ENCODE assay signal across 8 cellular contexts in genomic region chr19:10617409-10618121, GRCh38. TPM values are rescaled to one million over a fixed set of nuclear protein-coding genes. Genes with fewer than 3 reads are reported as not detected.
DNase-seq lines count a peak whose midpoint lies in the region; ATAC-seq and TF ChIP-seq lines count a peak whose summit lies in the region.

No MANE protein-coding gene starts in this region.

- H3K36me3 Mint-ChIP-seq in IgD-negative memory B cell = peaks cover 4% of the 10 kb centered on the region
- no peaks in the 10 kb centered on the region for H3K36me3 Mint-ChIP-seq in natural killer cell treated with Interleukin-12 subunit alpha and Interleukin-12 subunit beta and Interleukin-15 and Interleukin-18, amount 100 ng/mL, for 72 hours

- peak; percentile 79 for DNase-seq in AG04449 (ENCODE audit: low read depth, low spot score)
- peak; percentile 55 for DNase-seq in choroid plexus epithelial cell (ENCODE audit: low read depth)
- no peak for DNase-seq in natural killer cell treated with Interleukin-12 subunit alpha and Interleukin-12 subunit beta and Interleukin-15 and Interleukin-18, amount 100 ng/mL, for 72 hours (ENCODE audit: low spot score)
- no peak for DNase-seq in NCI-H2029 treated with DMSO at 0.1 percent for 48 hours (lab: John Stamatoyannopoulos, UW)
- no peak for DNase-seq in activated CD4-positive, CD25-positive, alpha-beta regulatory T cell treated with anti-CD3 and anti-CD28 coated beads, Interleukin-2, amount 50 U/mL, for 72 hours
- no peak for DNase-seq in stimulated activated CD4-positive, alpha-beta T cell treated with anti-CD3 and anti-CD28 coated beads, Interleukin-12 subunit alpha, Interleukin-12 subunit beta, amount 100 ng/mL, for 4 hours

- H3K4me3 Mint-ChIP-seq in IgD-negative memory B cell = peak overlapping the region in 1 of 4 donors; percentile 73
- no peak overlapping the region for H3K4me3 Mint-ChIP-seq in natural killer cell treated with Interleukin-12 subunit alpha and Interleukin-12 subunit beta and Interleukin-15 and Interleukin-18, amount 100 ng/mL, for 72 hours

- no peaks in the 10 kb centered on the region for H3K27me3 Mint-ChIP-seq in IgD-negative memory B cell
- no peaks in the 10 kb centered on the region for H3K27me3 Mint-ChIP-seq in natural killer cell treated with Interleukin-12 subunit alpha and Interleukin-12 subunit beta and Interleukin-15 and Interleukin-18, amount 100 ng/mL, for 72 hours

- CTCF ChIA-PET in AG04449 (lab: Yijun Ruan, JAX) = interaction anchor here (1.4 to 4.8 kb wide), 3 partner anchors 27 to 45 kb away, joined by 3 to 41 read pairs (median 4); no protein-coding TSS in a partner anchor

- no peak for ATAC-seq in natural killer cell treated with Interleukin-12 subunit alpha and Interleukin-12 subunit beta and Interleukin-15 and Interleukin-18, amount 100 ng/mL, for 72 hours
- no peak for ATAC-seq in GM21447 (IDR thresholded peaks at IDR 0.05; ENCODE audit: unreplicated experiment)

- H3K27ac Mint-ChIP-seq in IgD-negative memory B cell = peak overlapping the region in 2 of 3 donors; percentile 79 to 80
- peak overlapping the region; percentile 42 to 82 for H3K27ac Mint-ChIP-seq in natural killer cell treated with Interleukin-12 subunit alpha and Interleukin-12 subunit beta and Interleukin-15 and Interleukin-18, amount 100 ng/mL, for 72 hours

- peaks cover 25 to 40% (median 35%) of the 10 kb centered on the region in 3 donors for H3K4me1 Mint-ChIP-seq in IgD-negative memory B cell
- peaks cover 19 to 42% of the 10 kb centered on the region in 2 donors for H3K4me1 Mint-ChIP-seq in natural killer cell treated with Interleukin-12 subunit alpha and Interleukin-12 subunit beta and Interleukin-15 and Interleukin-18, amount 100 ng/mL, for 72 hours (ENCODE audit: low read depth in 2 of 2)

- POLR2A ChIA-PET in AG04449 (lab: Yijun Ruan, JAX) = no interaction called here

- H3K4me3 ChIP-seq in AG04449 (ENCODE audit: low read depth, low read length) (no peak overlapping the region), choroid plexus epithelial cell (ENCODE audit: low read depth, low read length) (no peak overlapping the region)

- no peak for TF ChIP-seq CTCF in AG04449 (IDR thresholded peaks at IDR 0.05; ENCODE audit: insufficient read depth, low read length, missing control alignments)
- TF ChIP-seq CTCF in choroid plexus epithelial cell (conservative IDR thresholded peaks at IDR 0.05; ENCODE audit: low read depth, low read length) = no peak

- H3K9me3 Mint-ChIP-seq in IgD-negative memory B cell = no peaks in the 10 kb centered on the region
- no peaks in the 10 kb centered on the region for H3K9me3 Mint-ChIP-seq in natural killer cell treated with Interleukin-12 subunit alpha and Interleukin-12 subunit beta and Interleukin-15 and Interleukin-18, amount 100 ng/mL, for 72 hours

RNA-seq across cellular contexts. Expression of gene SLC44A2, which starts 7.8 kb away (rescaled TPM):
- polyA plus RNA-seq in IgD-negative memory B cell = 332 TPM
- total RNA-seq in natural killer cell treated with Interleukin-12 subunit alpha and Interleukin-12 subunit beta and Interleukin-15 and Interleukin-18, amount 100 ng/mL, for 72 hours = 10 to 100 TPM; 63.9 to 67.9 TPM

RNA-seq across cellular contexts. Expression of gene AP1M2, which starts 30.5 kb away (rescaled TPM):
- polyA plus RNA-seq in IgD-negative memory B cell = not detected
- not detected for total RNA-seq in natural killer cell treated with Interleukin-12 subunit alpha and Interleukin-12 subunit beta and Interleukin-15 and Interleukin-18, amount 100 ng/mL, for 72 hours

RNA-seq across cellular contexts. Expression of gene ILF3, which starts 36.6 kb away (rescaled TPM):
- 106 TPM for polyA plus RNA-seq in IgD-negative memory B cell
- total RNA-seq in natural killer cell treated with Interleukin-12 subunit alpha and Interleukin-12 subunit beta and Interleukin-15 and Interleukin-18, amount 100 ng/mL, for 72 hours = 100 to 1,000 TPM; 298 to 579 TPM

RNA-seq across cellular contexts. Expression of gene CDKN2D, which starts 48.8 kb away (rescaled TPM):
- polyA plus RNA-seq in IgD-negative memory B cell = 193 TPM
- total RNA-seq in natural killer cell treated with Interleukin-12 subunit alpha and Interleukin-12 subunit beta and Interleukin-15 and Interleukin-18, amount 100 ng/mL, for 72 hours = 10 to 100 TPM; 28.0 to 33.9 TPM

RNA-seq across cellular contexts. Expression of gene KRI1, which starts 51.8 kb away (rescaled TPM):
- polyA plus RNA-seq in IgD-negative memory B cell = 35.6 TPM
- total RNA-seq in natural killer cell treated with Interleukin-12 subunit alpha and Interleukin-12 subunit beta and Interleukin-15 and Interleukin-18, amount 100 ng/mL, for 72 hours = 10 to 100 TPM; 50.9 to 89.6 TPM

Comparison
In these comparisons a context has a peak if more than half of its experiments do, and no peak if none do; other contexts are left out.
1. DNase-seq: peak in AG04449 (single experiment) and choroid plexus epithelial cell (single experiment); none in natural killer cell treated with Interleukin-12 subunit alpha and Interleukin-12 subunit beta and Interleukin-15 and Interleukin-18, amount 100 ng/mL, for 72 hours (single experiment), NCI-H2029 treated with DMSO at 0.1 percent for 48 hours (single experiment), activated CD4-positive, CD25-positive, alpha-beta regulatory T cell treated with anti-CD3 and anti-CD28 coated beads, Interleukin-2, amount 50 U/mL, for 72 hours (single experiment) and stimulated activated CD4-positive, alpha-beta T cell treated with anti-CD3 and anti-CD28 coated beads, Interleukin-12 subunit alpha, Interleukin-12 subunit beta, amount 100 ng/mL, for 4 hours (single experiment).